In genomic region chr11:104946907-104947306, GRCh38 we compare ENCODE assay signal across 8 cellular contexts. TPM values are rescaled to one million over a fixed set of nuclear protein-coding genes. Genes with fewer than 3 reads are reported as not detected.
DNase-seq lines count a peak whose midpoint lies in the region; ATAC-seq, FAIRE-seq and TF ChIP-seq lines count a peak whose summit lies in the region.

No MANE protein-coding gene starts in this region.

- no peaks in the 10 kb centered on the region for H3K9me3 ChIP-seq in CD4-positive, alpha-beta memory T cell (ENCODE audit: control insufficient read depth in 1 of 2, low read length in 2 of 2)

- peaks cover 5% of the 10 kb centered on the region for H3K4me1 ChIP-seq in CD4-positive, alpha-beta memory T cell (ENCODE audit: insufficient read depth, low read length)

- H3K9me3 Mint-ChIP-seq in CD4-positive, alpha-beta memory T cell, result peaks cover 0 to 1% (median 0%) of the 10 kb centered on the region in 8 donors
- peaks cover 4 to 7% of the 10 kb centered on the region in 2 donors for H3K9me3 Mint-ChIP-seq in activated naive CD4-positive, alpha-beta T cell treated with anti-CD3 and anti-CD28 coated beads, Interleukin-2, amount 50 U/mL, for 72 hours

- FAIRE-seq in islet of Langerhans (lab: Jason Lieb, UNC), result peak; percentile 97

- CTCF ChIA-PET in CD4-positive, alpha-beta memory T cell (lab: Charles Lee; ENCODE audit: partially characterized antibody), result interaction anchor here (0.8 to 2.7 kb wide), 23 partner anchors 11 to 337 kb away, joined by 3 to 12 read pairs (median 4); partner anchors contain the start of genes CASP1 and CASP12

- H3K27me3 Mint-ChIP-seq in CD4-positive, alpha-beta memory T cell, result no peaks in the 10 kb centered on the region

- peak in 4 of 5 donors; percentile 48 to 60 (median 50) for DNase-seq in CD4-positive, alpha-beta memory T cell
- DNase-seq in MV-4-11 (lab: John Stamatoyannopoulos, UW) (peak; percentile 76), ecto neural progenitor cell (ENCODE audit: low spot score) (no peak), NCI-H128 (lab: John Stamatoyannopoulos, UW; ENCODE audit: unreplicated experiment) (no peak)
- DNase-seq in activated naive CD4-positive, alpha-beta T cell treated with anti-CD3 and anti-CD28 coated beads, Interleukin-2, amount 50 U/mL, for 72 hours (ENCODE audit: low spot score in 2 of 2), result peak in 1 of 2 donors; percentile 39

- intact Hi-C loops in CD4-positive, alpha-beta memory T cell (cut with micrococcal nuclease), result loop anchor here (1.0 to 10.0 kb wide), 4 partner anchors 29 to 338 kb away; no protein-coding TSS in a partner anchor

- POLR2A ChIA-PET in CD4-positive, alpha-beta memory T cell (lab: Charles Lee; ENCODE audit: partially characterized antibody), result interaction anchor here (1.4 kb wide), 1 partner anchor 22 kb away, joined by 4 read pairs; no protein-coding TSS in a partner anchor

- peaks cover 11 to 28% (median 16%) of the 10 kb centered on the region in 4 donors for H3K4me1 Mint-ChIP-seq in CD4-positive, alpha-beta memory T cell

- peak; percentile 97 for ATAC-seq in HG02678 (IDR thresholded peaks at IDR 0.05; ENCODE audit: unreplicated experiment)
- peak; percentile 75 to 84 for ATAC-seq in activated naive CD4-positive, alpha-beta T cell treated with anti-CD3 and anti-CD28 coated beads, Interleukin-2, amount 50 U/mL, for 72 hours

- H3K27ac Mint-ChIP-seq in CD4-positive, alpha-beta memory T cell, result peak overlapping the region in 4 of 7 donors; percentile 27 to 89 (median 79)
- no peak overlapping the region for H3K27ac Mint-ChIP-seq in activated naive CD4-positive, alpha-beta T cell treated with anti-CD3 and anti-CD28 coated beads, Interleukin-2, amount 50 U/mL, for 72 hours

- H3K36me3 Mint-ChIP-seq in CD4-positive, alpha-beta memory T cell, result peaks cover 84 to 86% of the 10 kb centered on the region in 2 donors
- peaks cover 67 to 89% of the 10 kb centered on the region in 2 donors for H3K36me3 Mint-ChIP-seq in activated naive CD4-positive, alpha-beta T cell treated with anti-CD3 and anti-CD28 coated beads, Interleukin-2, amount 50 U/mL, for 72 hours

- peak; percentile 35; the same call in 1 of the 2 replicates for TF ChIP-seq CTCF in GM12875 (IDR thresholded peaks at IDR 0.05; ENCODE audit: borderline replicate concordance, insufficient read depth, low read depth, low read length)

- no peak overlapping the region for H3K4me3 ChIP-seq in CD4-positive, alpha-beta memory T cell (ENCODE audit: low read length in 2 of 2)
- no peak overlapping the region for H3K4me3 ChIP-seq in GM12875 (ENCODE audit: low read depth, low read length)

- H3K27me3 ChIP-seq in CD4-positive, alpha-beta memory T cell (ENCODE audit: insufficient read depth, low read length), result no peaks in the 10 kb centered on the region

- no peak overlapping the region for H3K27ac ChIP-seq in CD4-positive, alpha-beta memory T cell (ENCODE audit: low read depth, low read length)

- H3K4me3 Mint-ChIP-seq in CD4-positive, alpha-beta memory T cell, result no peak overlapping the region

- peaks cover 45% of the 10 kb centered on the region for H3K36me3 ChIP-seq in CD4-positive, alpha-beta memory T cell (ENCODE audit: insufficient read depth, low read length)

RNA-seq across cellular contexts. Expression of gene CASP4, which starts 21.5 kb away (rescaled TPM):
- total RNA-seq in CD4-positive, alpha-beta memory T cell, result 10 to 100 TPM; 97.9 to 98.4 TPM
- 100 to 1,000 TPM; 107 to 115 TPM for polyA plus RNA-seq in CD4-positive, alpha-beta memory T cell
- total RNA-seq in activated naive CD4-positive, alpha-beta T cell treated with anti-CD3 and anti-CD28 coated beads, Interleukin-2, amount 50 U/mL, for 72 hours, result 10 to 100 TPM; 40.1 to 73.7 TPM

RNA-seq across cellular contexts. Expression of gene CASP12, which starts 48.6 kb away (rescaled TPM):
- total RNA-seq in CD4-positive, alpha-beta memory T cell, result not detected
- under 1 TPM in 1 of 2 donors, not detected in 1; 0.28 TPM for polyA plus RNA-seq in CD4-positive, alpha-beta memory T cell
- not detected for total RNA-seq in activated naive CD4-positive, alpha-beta T cell treated with anti-CD3 and anti-CD28 coated beads, Interleukin-2, amount 50 U/mL, for 72 hours

Comparison
In these comparisons a context has a peak if more than half of its experiments do, and no peak if none do; other contexts are left out.
1. DNase-seq: peak in CD4-positive, alpha-beta memory T cell (4 of 5) and MV-4-11 (single experiment); none in ecto neural progenitor cell (single experiment) and NCI-H128 (single experiment).
2. H3K27ac Mint-ChIP-seq: peak in CD4-positive, alpha-beta memory T cell (4 of 7); none in activated naive CD4-positive, alpha-beta T cell treated with anti-CD3 and anti-CD28 coated beads, Interleukin-2, amount 50 U/mL, for 72 hours (0 of 2).